Comparison of ENCODE assay signal across 17 cellular contexts in genomic region chr3:45684327-45684892, GRCh38. TPM values are rescaled to one million over a fixed set of nuclear protein-coding genes. Genes with fewer than 3 reads are reported as not detected.
A peak's percentile ranks its signal among the peaks of the same experiment; 100 is the strongest.
DNase-seq lines count a peak whose midpoint lies in the region; ATAC-seq and TF ChIP-seq lines count a peak whose summit lies in the region.
"Had no signal": no experiment of that assay in that cellular context is flagged by ENCODE, and none has a peak within 500 bp of the region (broad histone marks: within the 10 kb centered on the region; RNA-seq: fewer than 3 reads in every experiment).

No MANE protein-coding gene starts in this region.

- peak overlapping the region; percentile 58 for H3K27ac ChIP-seq in HUES6 (ENCODE audit: low read depth, low read length)
- H3K27ac ChIP-seq in liver (ENCODE audit: low read depth in 1 of 2, low read length in 2 of 2): peak overlapping the region; percentile 7 to 47
- H3K27ac ChIP-seq: colonic mucosa, stomach had no signal

- H3K27ac Mint-ChIP-seq in T-helper 1 cell treated with Interleukin-12 subunit alpha and Interleukin-12 subunit beta and Interleukin-4 antibody, amounts not matched to agents 30 μg/mL and 1 μg/mL, for 36 hours: no peak overlapping the region
- peak overlapping the region; percentile 29 for H3K27ac Mint-ChIP-seq in activated T-helper 1 cell treated with anti-CD3 and anti-CD28 coated beads, Interleukin-12 subunit alpha, Interleukin-12 subunit beta, Interleukin-2, Interleukin-4 antibody, amounts not matched to agents 30 ng/mL and 10 ng/mL and 1 ng/mL, durations not matched to agents 14 hours and 24 hours and 36 hours
- H3K27ac Mint-ChIP-seq: nephron had no signal

- peak overlapping the region; percentile 16 for H3K4me3 Mint-ChIP-seq in T-helper 1 cell treated with Interleukin-12 subunit alpha and Interleukin-12 subunit beta and Interleukin-4 antibody, amounts not matched to agents 30 μg/mL and 1 μg/mL, for 36 hours
- peak overlapping the region; percentile 3 for H3K4me3 Mint-ChIP-seq in activated T-helper 1 cell treated with anti-CD3 and anti-CD28 coated beads, Interleukin-12 subunit alpha, Interleukin-12 subunit beta, Interleukin-2, Interleukin-4 antibody, amounts not matched to agents 30 ng/mL and 10 ng/mL and 1 ng/mL, durations not matched to agents 14 hours and 24 hours and 36 hours

- TF ChIP-seq RAD21 in liver (IDR thresholded peaks at IDR 0.05): no peak

- peaks cover 22% of the 10 kb centered on the region for H3K4me1 Mint-ChIP-seq in T-helper 1 cell treated with Interleukin-12 subunit alpha and Interleukin-12 subunit beta and Interleukin-4 antibody, amounts not matched to agents 30 μg/mL and 1 μg/mL, for 36 hours (ENCODE audit: low read depth)
- H3K4me1 Mint-ChIP-seq in activated T-helper 1 cell treated with anti-CD3 and anti-CD28 coated beads, Interleukin-12 subunit alpha, Interleukin-12 subunit beta, Interleukin-2, Interleukin-4 antibody, amounts not matched to agents 30 ng/mL and 10 ng/mL and 1 ng/mL, durations not matched to agents 14 hours and 24 hours and 36 hours (ENCODE audit: low read depth): peaks cover 25% of the 10 kb centered on the region

- H3K4me3 ChIP-seq in HUES6 (ENCODE audit: low read depth, low read length) (no peak overlapping the region), liver (ENCODE audit: low read depth in 1 of 3, low read length in 3 of 3) (no peak overlapping the region)
- H3K4me3 ChIP-seq: colonic mucosa, stomach had no signal

- intact Hi-C loops in activated T-helper 1 cell treated with anti-CD3 and anti-CD28 coated beads, Interleukin-12 subunit alpha, Interleukin-12 subunit beta, Interleukin-2, Interleukin-4 antibody, amounts not matched to agents 30 ng/mL and 10 ng/mL and 1 ng/mL, durations not matched to agents 14 hours and 24 hours and 36 hours (cut with micrococcal nuclease): no loop called here

- peaks cover 5% of the 10 kb centered on the region for H3K27me3 Mint-ChIP-seq in T-helper 1 cell treated with Interleukin-12 subunit alpha and Interleukin-12 subunit beta and Interleukin-4 antibody, amounts not matched to agents 30 μg/mL and 1 μg/mL, for 36 hours (ENCODE audit: low read depth)
- peaks cover 4% of the 10 kb centered on the region for H3K27me3 Mint-ChIP-seq in activated T-helper 1 cell treated with anti-CD3 and anti-CD28 coated beads, Interleukin-12 subunit alpha, Interleukin-12 subunit beta, Interleukin-2, Interleukin-4 antibody, amounts not matched to agents 30 ng/mL and 10 ng/mL and 1 ng/mL, durations not matched to agents 14 hours and 24 hours and 36 hours (ENCODE audit: insufficient read depth)

- H3K4me1 ChIP-seq in HUES6 (ENCODE audit: control insufficient read depth, insufficient read depth, low read length) (peaks cover 27% of the 10 kb centered on the region), liver (ENCODE audit: control insufficient read depth in 4 of 4, insufficient read depth in 4 of 4, low read length in 3 of 4) (peaks cover 0 to 19% (median 6%) of the 10 kb centered on the region in 4 donors)
- H3K4me1 ChIP-seq: colonic mucosa had no signal

- no peak for TF ChIP-seq CTCF in liver (IDR thresholded peaks at IDR 0.05; ENCODE audit: low read depth, low read length, missing input control)

- no peak for DNase-seq in T-helper 1 cell
- no peak for DNase-seq in activated T-helper 1 cell treated with anti-CD3 and anti-CD28 coated beads, Interleukin-12 subunit alpha, Interleukin-12 subunit beta, Interleukin-2, Interleukin-4 antibody, amounts not matched to agents 30 ng/mL and 10 ng/mL and 1 ng/mL, durations not matched to agents 14 hours and 24 hours and 36 hours (ENCODE audit: low spot score)
- no peak for DNase-seq in foreskin melanocyte
- DNase-seq: aorta; CD4-positive, CD25-positive, alpha-beta regulatory T cell; colonic mucosa; NCI-H1694 treated with DMSO at 0.1 percent for 48 hours; NCI-H510A treated with DMSO at 0.1 percent for 48 hours; stimulated activated CD4-positive, alpha-beta T cell treated with anti-CD3 and anti-CD28 coated beads, Interleukin-15, amount 100 ng/mL, for 24 hours; stomach had no signal

- peaks cover 12% of the 10 kb centered on the region for H3K9me3 ChIP-seq in HUES6 (ENCODE audit: control insufficient read depth, insufficient read depth, low read depth, low read length)
- H3K9me3 ChIP-seq in liver (ENCODE audit: control insufficient read depth in 4 of 4, low read length in 3 of 4): no peaks in the 10 kb centered on the region
- H3K9me3 ChIP-seq: colonic mucosa had no signal

- peaks cover 4% of the 10 kb centered on the region for H3K9me3 Mint-ChIP-seq in T-helper 1 cell treated with Interleukin-12 subunit alpha and Interleukin-12 subunit beta and Interleukin-4 antibody, amounts not matched to agents 30 μg/mL and 1 μg/mL, for 36 hours
- no peaks in the 10 kb centered on the region for H3K9me3 Mint-ChIP-seq in activated T-helper 1 cell treated with anti-CD3 and anti-CD28 coated beads, Interleukin-12 subunit alpha, Interleukin-12 subunit beta, Interleukin-2, Interleukin-4 antibody, amounts not matched to agents 30 ng/mL and 10 ng/mL and 1 ng/mL, durations not matched to agents 14 hours and 24 hours and 36 hours
- H3K9me3 Mint-ChIP-seq: nephron had no signal

- H3K36me3 ChIP-seq in HUES6 (ENCODE audit: control insufficient read depth, insufficient read depth, low read length): peaks cover 13% of the 10 kb centered on the region
- peaks cover 0 to 6% (median 2%) of the 10 kb centered on the region in 4 donors for H3K36me3 ChIP-seq in liver (ENCODE audit: control insufficient read depth in 4 of 4, insufficient read depth in 3 of 4, low read depth in 1 of 4, low read length in 3 of 4)
- H3K36me3 ChIP-seq: colonic mucosa had no signal

- peak overlapping the region; percentile 20 for H3K9ac ChIP-seq in HUES6 (ENCODE audit: low read length)
- no peak overlapping the region for H3K9ac ChIP-seq in liver (ENCODE audit: low read depth in 1 of 2, low read length in 2 of 2)

- 53% methylated on average over 12 of the region's 12 CpGs for WGBS in liver

- ATAC-seq in GM18909 (IDR thresholded peaks at IDR 0.05; ENCODE audit: poor library complexity, unreplicated experiment): no peak
- no peak for ATAC-seq in HG02852 (IDR thresholded peaks at IDR 0.05; ENCODE audit: unreplicated experiment)
- ATAC-seq: Panc1 had no signal

- H3K36me3 Mint-ChIP-seq in T-helper 1 cell treated with Interleukin-12 subunit alpha and Interleukin-12 subunit beta and Interleukin-4 antibody, amounts not matched to agents 30 μg/mL and 1 μg/mL, for 36 hours (ENCODE audit: low read depth): peaks cover 12% of the 10 kb centered on the region
- peaks cover 8% of the 10 kb centered on the region for H3K36me3 Mint-ChIP-seq in activated T-helper 1 cell treated with anti-CD3 and anti-CD28 coated beads, Interleukin-12 subunit alpha, Interleukin-12 subunit beta, Interleukin-2, Interleukin-4 antibody, amounts not matched to agents 30 ng/mL and 10 ng/mL and 1 ng/mL, durations not matched to agents 14 hours and 24 hours and 36 hours (ENCODE audit: low read depth)

- H3K27me3 ChIP-seq in HUES6 (ENCODE audit: control insufficient read depth, insufficient read depth, low read length) (no peaks in the 10 kb centered on the region), liver (ENCODE audit: control insufficient read depth in 4 of 4, insufficient read depth in 4 of 4, low read length in 3 of 4) (no peaks in the 10 kb centered on the region)
- H3K27me3 ChIP-seq: colonic mucosa, stomach had no signal

TF ChIP-seq in liver, 16 proteins besides CTCF, POLR2A, EP300 and RAD21 (continues in another document):
- TF ChIP-seq ATF3 (IDR thresholded peaks at IDR 0.05) (no peak), FOXA2 (IDR thresholded peaks at IDR 0.05) (no peak), RXRA (IDR thresholded peaks at IDR 0.05) (no peak), HNF4A (conservative IDR thresholded peaks at IDR 0.05) (no peak), TAF1 (conservative IDR thresholded peaks at IDR 0.05) (no peak), EGR1 (IDR thresholded peaks at IDR 0.05; ENCODE audit: low read depth in 2 of 2) (no peak), FOXA1 (IDR thresholded peaks at IDR 0.05) (no peak), NR2F2 (IDR thresholded peaks at IDR 0.05) (no peak)
- TF ChIP-seq, protein P1, sequence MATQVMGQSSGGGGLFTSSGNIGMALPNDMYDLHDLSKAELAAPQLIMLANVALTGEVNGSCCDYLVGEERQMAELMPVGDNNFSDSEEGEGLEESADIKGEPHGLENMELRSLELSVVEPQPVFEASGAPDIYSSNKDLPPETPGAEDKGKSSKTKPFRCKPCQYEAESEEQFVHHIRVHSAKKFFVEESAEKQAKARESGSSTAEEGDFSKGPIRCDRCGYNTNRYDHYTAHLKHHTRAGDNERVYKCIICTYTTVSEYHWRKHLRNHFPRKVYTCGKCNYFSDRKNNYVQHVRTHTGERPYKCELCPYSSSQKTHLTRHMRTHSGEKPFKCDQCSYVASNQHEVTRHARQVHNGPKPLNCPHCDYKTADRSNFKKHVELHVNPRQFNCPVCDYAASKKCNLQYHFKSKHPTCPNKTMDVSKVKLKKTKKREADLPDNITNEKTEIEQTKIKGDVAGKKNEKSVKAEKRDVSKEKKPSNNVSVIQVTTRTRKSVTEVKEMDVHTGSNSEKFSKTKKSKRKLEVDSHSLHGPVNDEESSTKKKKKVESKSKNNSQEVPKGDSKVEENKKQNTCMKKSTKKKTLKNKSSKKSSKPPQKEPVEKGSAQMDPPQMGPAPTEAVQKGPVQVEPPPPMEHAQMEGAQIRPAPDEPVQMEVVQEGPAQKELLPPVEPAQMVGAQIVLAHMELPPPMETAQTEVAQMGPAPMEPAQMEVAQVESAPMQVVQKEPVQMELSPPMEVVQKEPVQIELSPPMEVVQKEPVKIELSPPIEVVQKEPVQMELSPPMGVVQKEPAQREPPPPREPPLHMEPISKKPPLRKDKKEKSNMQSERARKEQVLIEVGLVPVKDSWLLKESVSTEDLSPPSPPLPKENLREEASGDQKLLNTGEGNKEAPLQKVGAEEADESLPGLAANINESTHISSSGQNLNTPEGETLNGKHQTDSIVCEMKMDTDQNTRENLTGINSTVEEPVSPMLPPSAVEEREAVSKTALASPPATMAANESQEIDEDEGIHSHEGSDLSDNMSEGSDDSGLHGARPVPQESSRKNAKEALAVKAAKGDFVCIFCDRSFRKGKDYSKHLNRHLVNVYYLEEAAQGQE (IDR thresholded peaks at IDR 0.05): no peak
- TF ChIP-seq, protein P2, sequence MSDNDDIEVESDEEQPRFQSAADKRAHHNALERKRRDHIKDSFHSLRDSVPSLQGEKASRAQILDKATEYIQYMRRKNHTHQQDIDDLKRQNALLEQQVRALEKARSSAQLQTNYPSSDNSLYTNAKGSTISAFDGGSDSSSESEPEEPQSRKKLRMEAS (IDR thresholded peaks at IDR 0.05): no peak

RNA-seq across cellular contexts. Expression of gene SACM1L, which starts 4.8 kb away (rescaled TPM):
- 112 and 114 TPM in 2 replicates for total RNA-seq in activated T-helper 1 cell treated with anti-CD3 and anti-CD28 coated beads, Interleukin-12 subunit alpha, Interleukin-12 subunit beta, Interleukin-2, Interleukin-4 antibody, amounts not matched to agents 30 ng/mL and 10 ng/mL and 1 ng/mL, durations not matched to agents 14 hours and 24 hours and 36 hours
- total RNA-seq in liver: 10 to 100 TPM; 25.5 to 35.5 TPM
- polyA plus RNA-seq in liver: 10 to 100 TPM; 12.2 to 15.5 TPM
